Comparison of ENCODE assay signal across 1 cellular context in the genomic region with DNA sequence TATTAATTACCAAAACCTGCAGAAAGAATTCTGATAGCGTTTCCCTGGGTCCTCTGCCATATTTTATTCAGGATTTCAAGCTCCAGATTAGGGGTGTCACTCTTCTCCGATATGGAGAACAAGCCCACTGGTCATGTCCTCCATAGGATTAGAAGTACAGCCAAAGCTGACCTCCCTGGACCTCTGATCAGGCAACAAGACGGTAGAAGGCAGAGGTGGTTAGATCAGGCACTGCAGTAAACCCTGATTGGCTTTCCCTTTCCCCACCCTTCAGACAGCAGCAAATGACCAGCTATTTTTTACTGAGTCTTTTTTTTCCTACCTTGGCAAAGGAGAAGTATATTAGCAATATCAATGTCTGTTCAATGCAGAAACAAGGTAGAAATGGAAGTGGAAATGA.
TF ChIP-seq lines count a peak whose summit lies in the region.

No MANE protein-coding gene starts in this region.

TF ChIP-seq in K562, 482 proteins besides CTCF, POLR2A, EP300 and RAD21:
- TF ChIP-seq GTF2A2 (tag; IDR thresholded peaks at IDR 0.05) (no peak), HMG20A (CRISPR knock-in tag; conservative IDR thresholded peaks at IDR 0.05) (no peak), CBFB (CRISPR knock-in tag; IDR thresholded peaks at IDR 0.05) (no peak), MXI1 (IDR thresholded peaks at IDR 0.05; ENCODE audit: low read depth, low read length) (no peak), ZNF785 (CRISPR knock-in tag; IDR thresholded peaks at IDR 0.05) (no peak), SRF (CRISPR knock-in tag; IDR thresholded peaks at IDR 0.05) (peak in 1 of 2 experiments; percentile 62; a peak in 1 of 4 replicates), ZNF436 (CRISPR knock-in tag; IDR thresholded peaks at IDR 0.05) (no peak), FOXK1 (CRISPR knock-in tag; IDR thresholded peaks at IDR 0.05; ENCODE audit: borderline replicate concordance) (no peak), POLR2AphosphoS2 (IDR thresholded peaks at IDR 0.05; ENCODE audit: low read length) (no peak), XRCC5 (IDR thresholded peaks at IDR 0.05; ENCODE audit: low read depth, low read length) (no peak), TBP (optimal IDR thresholded peaks at IDR 0.05; ENCODE audit: low read depth, low read length) (no peak), CBX3 (IDR thresholded peaks at IDR 0.05; ENCODE audit: borderline replicate concordance in 1 of 2, low read length in 2 of 2) (peak in 1 of 2 experiments; percentile 8; a peak in 1 of 3 replicates), ZNF707 (CRISPR knock-in tag; conservative IDR thresholded peaks at IDR 0.05) (no peak), POLR2AphosphoS5 (IDR thresholded peaks at IDR 0.05; ENCODE audit: control insufficient read depth, insufficient read depth, low read depth, low read length) (no peak), ZNF274 (IDR thresholded peaks at IDR 0.05; ENCODE audit: borderline replicate concordance, low read depth, low read length) (no peak), ZNF311 (CRISPR knock-in tag; IDR thresholded peaks at IDR 0.05) (no peak), NFYB (IDR thresholded peaks at IDR 0.05; ENCODE audit: extremely low read depth, insufficient read length) (peak; percentile 47), GATAD2A (IDR thresholded peaks at IDR 0.05) (no peak), SAFB (IDR thresholded peaks at IDR 0.05; ENCODE audit: borderline replicate concordance, low read depth, low read length) (no peak), KLF16 (IDR thresholded peaks at IDR 0.05) (no peak), RBBP5 (IDR thresholded peaks at IDR 0.05; ENCODE audit: borderline replicate concordance, insufficient read depth, low read length, poor library complexity, severe bottlenecking) (no peak), TAL1 (IDR thresholded peaks at IDR 0.05) (no peak)
- TF ChIP-seq, protein P1, sequence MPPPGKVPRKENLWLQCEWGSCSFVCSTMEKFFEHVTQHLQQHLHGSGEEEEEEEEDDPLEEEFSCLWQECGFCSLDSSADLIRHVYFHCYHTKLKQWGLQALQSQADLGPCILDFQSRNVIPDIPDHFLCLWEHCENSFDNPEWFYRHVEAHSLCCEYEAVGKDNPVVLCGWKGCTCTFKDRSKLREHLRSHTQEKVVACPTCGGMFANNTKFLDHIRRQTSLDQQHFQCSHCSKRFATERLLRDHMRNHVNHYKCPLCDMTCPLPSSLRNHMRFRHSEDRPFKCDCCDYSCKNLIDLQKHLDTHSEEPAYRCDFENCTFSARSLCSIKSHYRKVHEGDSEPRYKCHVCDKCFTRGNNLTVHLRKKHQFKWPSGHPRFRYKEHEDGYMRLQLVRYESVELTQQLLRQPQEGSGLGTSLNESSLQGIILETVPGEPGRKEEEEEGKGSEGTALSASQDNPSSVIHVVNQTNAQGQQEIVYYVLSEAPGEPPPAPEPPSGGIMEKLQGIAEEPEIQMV (tag; conservative IDR thresholded peaks at IDR 0.05; ENCODE audit: low read depth): no peak
- TF ChIP-seq, protein P2, sequence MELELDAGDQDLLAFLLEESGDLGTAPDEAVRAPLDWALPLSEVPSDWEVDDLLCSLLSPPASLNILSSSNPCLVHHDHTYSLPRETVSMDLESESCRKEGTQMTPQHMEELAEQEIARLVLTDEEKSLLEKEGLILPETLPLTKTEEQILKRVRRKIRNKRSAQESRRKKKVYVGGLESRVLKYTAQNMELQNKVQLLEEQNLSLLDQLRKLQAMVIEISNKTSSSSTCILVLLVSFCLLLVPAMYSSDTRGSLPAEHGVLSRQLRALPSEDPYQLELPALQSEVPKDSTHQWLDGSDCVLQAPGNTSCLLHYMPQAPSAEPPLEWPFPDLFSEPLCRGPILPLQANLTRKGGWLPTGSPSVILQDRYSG (tag; conservative IDR thresholded peaks at IDR 0.05; ENCODE audit: low read depth): no peak
- TF ChIP-seq, protein P3, sequence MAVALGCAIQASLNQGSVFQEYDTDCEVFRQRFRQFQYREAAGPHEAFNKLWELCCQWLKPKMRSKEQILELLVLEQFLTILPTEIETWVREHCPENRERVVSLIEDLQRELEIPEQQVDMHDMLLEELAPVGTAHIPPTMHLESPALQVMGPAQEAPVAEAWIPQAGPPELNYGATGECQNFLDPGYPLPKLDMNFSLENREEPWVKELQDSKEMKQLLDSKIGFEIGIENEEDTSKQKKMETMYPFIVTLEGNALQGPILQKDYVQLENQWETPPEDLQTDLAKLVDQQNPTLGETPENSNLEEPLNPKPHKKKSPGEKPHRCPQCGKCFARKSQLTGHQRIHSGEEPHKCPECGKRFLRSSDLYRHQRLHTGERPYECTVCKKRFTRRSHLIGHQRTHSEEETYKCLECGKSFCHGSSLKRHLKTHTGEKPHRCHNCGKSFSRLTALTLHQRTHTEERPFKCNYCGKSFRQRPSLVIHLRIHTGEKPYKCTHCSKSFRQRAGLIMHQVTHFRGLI (CRISPR knock-in tag; IDR thresholded peaks at IDR 0.05): no peak
TF ChIP-seq in K562: peak in this region for 3.
